16 cellular contexts compared by ENCODE assay signal in the genomic region with DNA sequence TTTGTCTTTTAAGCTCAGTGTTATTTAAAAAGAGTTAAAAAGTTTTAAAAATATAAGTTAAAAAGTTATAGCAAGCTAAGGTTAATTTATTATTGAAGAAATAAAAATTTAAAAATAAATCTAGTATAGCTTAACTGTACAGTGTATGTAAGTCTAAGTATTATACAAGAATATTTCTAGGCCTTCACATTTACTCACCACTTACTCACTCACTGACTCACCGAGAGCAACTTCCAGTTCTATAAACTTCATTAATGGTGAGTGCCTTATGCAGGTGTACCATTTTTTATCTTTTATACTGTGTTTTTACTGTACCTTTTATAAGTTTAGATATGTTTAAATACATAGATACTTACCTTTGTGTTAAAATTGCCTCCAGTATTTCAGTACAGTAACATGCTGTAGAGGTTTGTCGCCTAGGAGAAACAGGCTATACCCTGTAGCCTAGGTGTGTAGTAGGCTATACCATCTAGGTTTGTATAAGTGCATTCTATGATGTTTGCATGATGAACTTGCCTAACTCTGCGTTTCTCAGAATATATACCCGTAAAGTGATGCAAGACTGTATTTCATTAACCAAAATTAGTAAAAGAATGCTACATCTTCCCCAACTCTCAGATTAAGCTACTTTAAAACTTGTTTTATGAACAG.
A peak's percentile ranks its signal among the peaks of the same experiment; 100 is the strongest.
DNase-seq lines count a peak whose midpoint lies in the region; ATAC-seq and TF ChIP-seq lines count a peak whose summit lies in the region.
"Had no signal": no experiment of that assay in that cellular context is flagged by ENCODE, and none has a peak within 500 bp of the region (broad histone marks: within the 10 kb centered on the region; RNA-seq: fewer than 3 reads in every experiment).

No MANE protein-coding gene starts in this region.

- H3K79me2 ChIP-seq in fibroblast of lung (ENCODE audit: control insufficient read depth, insufficient read depth, low read length): no peaks in the 10 kb centered on the region

- no peak overlapping the region for H3K4me3 Mint-ChIP-seq in MCF 10A (ENCODE audit: unreplicated experiment)
- no peak overlapping the region for H3K4me3 Mint-ChIP-seq in CD4-positive, alpha-beta memory T cell
- H3K4me3 Mint-ChIP-seq: activated naive CD4-positive, alpha-beta T cell treated with anti-CD3 and anti-CD28 coated beads, Interleukin-2, amount 50 U/mL, for 24 hours; endodermal cell had no signal

- intact Hi-C loops in MCF 10A (cut with micrococcal nuclease) (no loop called here), breast epithelium (cut with DNase I; ENCODE audit: low total_unique reads) (no loop called here)
- intact Hi-C loops in CD4-positive, alpha-beta memory T cell (cut with micrococcal nuclease): loop anchor here (5.0 kb wide), 1 partner anchor 36 kb away; no protein-coding TSS in a partner anchor

- H3K9me3 Mint-ChIP-seq in MCF 10A (ENCODE audit: unreplicated experiment): no peaks in the 10 kb centered on the region
- no peaks in the 10 kb centered on the region for H3K9me3 Mint-ChIP-seq in CD4-positive, alpha-beta memory T cell
- H3K9me3 Mint-ChIP-seq: activated naive CD4-positive, alpha-beta T cell treated with anti-CD3 and anti-CD28 coated beads, Interleukin-2, amount 50 U/mL, for 24 hours; endodermal cell had no signal

- no peak overlapping the region for H3K4me2 ChIP-seq in fibroblast of lung (ENCODE audit: extremely low read depth, insufficient read depth, low read length)

- no peaks in the 10 kb centered on the region for H4K20me1 ChIP-seq in fibroblast of lung (ENCODE audit: control insufficient read depth, extremely low read depth, insufficient read depth, low read length)

- H3K36me3 ChIP-seq in breast epithelium (no peaks in the 10 kb centered on the region), fibroblast of lung (ENCODE audit: control insufficient read depth, insufficient read depth, low read length) (no peaks in the 10 kb centered on the region)
- H3K36me3 ChIP-seq in CD4-positive, alpha-beta memory T cell (ENCODE audit: insufficient read depth, low read length): no peaks in the 10 kb centered on the region
- H3K36me3 ChIP-seq: left ventricle myocardium inferior had no signal

- POLR2A ChIA-PET in MCF 10A (lab: Yijun Ruan, JAX) (interaction anchor here (0.6 kb wide), 1 partner anchor 180 kb away, joined by 3 read pairs; no protein-coding TSS in a partner anchor), RWPE1 (lab: Yijun Ruan, JAX; ENCODE audit: low non-redundant PET) (no interaction called here)
- POLR2A ChIA-PET in CD4-positive, alpha-beta memory T cell (lab: Charles Lee; ENCODE audit: partially characterized antibody): no interaction called here

- no peak overlapping the region for H3K9ac ChIP-seq in fibroblast of lung (ENCODE audit: insufficient read depth, low read length)

- H3K27ac ChIP-seq in breast epithelium (no peak overlapping the region), RWPE1 (no peak overlapping the region), fibroblast of lung (ENCODE audit: insufficient read depth, low read length) (no peak overlapping the region)
- no peak overlapping the region for H3K27ac ChIP-seq in CD4-positive, alpha-beta memory T cell (ENCODE audit: low read depth, low read length)
- H3K27ac ChIP-seq: left ventricle myocardium inferior, testis had no signal

- TF ChIP-seq CTCF in MCF 10A (IDR thresholded peaks at IDR 0.05; ENCODE audit: unreplicated experiment) (no peak), breast epithelium (IDR thresholded peaks at IDR 0.05) (no peak), RWPE1 (conservative IDR thresholded peaks at IDR 0.05; ENCODE audit: low read depth) (no peak), fibroblast of lung (conservative IDR thresholded peaks at IDR 0.05 in 1 of 2, IDR thresholded peaks at IDR 0.05 in 1 of 2; ENCODE audit: low read depth in 1 of 2, low read length in 2 of 2) (no peak)

- H3K27ac Mint-ChIP-seq in MCF 10A (ENCODE audit: low read depth, unreplicated experiment): no peak overlapping the region
- H3K27ac Mint-ChIP-seq in CD4-positive, alpha-beta memory T cell: no peak overlapping the region
- H3K27ac Mint-ChIP-seq: endodermal cell, progenitor cell of endocrine pancreas had no signal

- no peaks in the 10 kb centered on the region for H3K9me3 ChIP-seq in breast epithelium
- H3K9me3 ChIP-seq in fibroblast of lung (ENCODE audit: control insufficient read depth, insufficient read depth, low read depth, low read length): no peaks in the 10 kb centered on the region
- no peaks in the 10 kb centered on the region for H3K9me3 ChIP-seq in CD4-positive, alpha-beta memory T cell (ENCODE audit: control insufficient read depth in 1 of 2, low read length in 2 of 2)
- H3K9me3 ChIP-seq: left ventricle myocardium inferior, testis had no signal

- no peaks in the 10 kb centered on the region for H3K4me1 ChIP-seq in breast epithelium
- H3K4me1 ChIP-seq in fibroblast of lung (ENCODE audit: control insufficient read depth, extremely low read depth, insufficient read depth, low read length): no peaks in the 10 kb centered on the region
- peaks cover 17% of the 10 kb centered on the region for H3K4me1 ChIP-seq in CD4-positive, alpha-beta memory T cell (ENCODE audit: insufficient read depth, low read length)
- H3K4me1 ChIP-seq: left ventricle myocardium inferior, testis had no signal

- H3K36me3 Mint-ChIP-seq in MCF 10A (ENCODE audit: insufficient read depth, unreplicated experiment): no peaks in the 10 kb centered on the region
- no peaks in the 10 kb centered on the region for H3K36me3 Mint-ChIP-seq in CD4-positive, alpha-beta memory T cell

- H3K4me1 Mint-ChIP-seq in MCF 10A (ENCODE audit: insufficient read depth, unreplicated experiment): peaks cover 7% of the 10 kb centered on the region
- H3K4me1 Mint-ChIP-seq in CD4-positive, alpha-beta memory T cell: peaks cover 9 to 22% (median 18%) of the 10 kb centered on the region in 4 donors
- H3K4me1 Mint-ChIP-seq: endodermal cell had no signal

- TF ChIP-seq POLR2A in breast epithelium (IDR thresholded peaks at IDR 0.05): no peak

- DNase-seq in MCF 10A (ENCODE audit: unreplicated experiment) (peak; percentile 45), breast epithelium (ENCODE audit: low spot score in 2 of 2) (no peak), RWPE1 (ENCODE audit: low spot score) (peak; percentile 8), fibroblast of lung (ENCODE audit: low read depth in 2 of 2) (peak; percentile 32 to 58), ureter (ENCODE audit: low spot score) (no peak)
- DNase-seq in CD4-positive, alpha-beta memory T cell: no peak
- no peak for DNase-seq in stimulated activated naive CD4-positive, alpha-beta T cell treated with Interleukin-2 at 50 U/mL for 16 hours (lab: John Stamatoyannopoulos, UW)
- DNase-seq: left ventricle myocardium inferior; NCI-H526 treated with DMSO at 0.1 percent for 48 hours; RPMI8226; stimulated activated CD4-positive, alpha-beta T cell treated with anti-CD3 and anti-CD28 coated beads, Interleukin-15, amount 100 ng/mL, for 24 hours; testis had no signal

- BruUV-seq in MCF 10A (replicated peaks; lab: Mats Ljungman, UMichigan): no TSS peak

- no peak overlapping the region for H3K4me3 ChIP-seq in breast epithelium
- no peak overlapping the region for H3K4me3 ChIP-seq in fibroblast of lung (replicated peaks in 1 of 4; ENCODE audit: control extremely low read depth in 1 of 4, insufficient read depth in 1 of 4, low read depth in 3 of 4, low read length in 4 of 4)
- H3K4me3 ChIP-seq in CD4-positive, alpha-beta memory T cell (ENCODE audit: low read length in 2 of 2): no peak overlapping the region
- H3K4me3 ChIP-seq: left ventricle myocardium inferior, testis had no signal

- H3K27me3 ChIP-seq in breast epithelium (no peaks in the 10 kb centered on the region), fibroblast of lung (ENCODE audit: control insufficient read depth, insufficient read depth, low read length) (no peaks in the 10 kb centered on the region)
- no peaks in the 10 kb centered on the region for H3K27me3 ChIP-seq in CD4-positive, alpha-beta memory T cell (ENCODE audit: insufficient read depth, low read length)
- H3K27me3 ChIP-seq: testis had no signal

- CTCF ChIA-PET in MCF 10A (lab: Yijun Ruan, JAX): interaction anchor here (0.6 to 1.0 kb wide), 4 partner anchors 12 to 179 kb away, joined by 3 to 6 read pairs (median 4); no protein-coding TSS in a partner anchor
- CTCF ChIA-PET in RWPE1 (lab: Yijun Ruan, JAX): no interaction called here
- CTCF ChIA-PET in CD4-positive, alpha-beta memory T cell (lab: Charles Lee; ENCODE audit: partially characterized antibody): interaction anchor here (1.2 kb wide), 1 partner anchor 14 kb away, joined by 5 read pairs; no protein-coding TSS in a partner anchor

- no peak overlapping the region for H2AFZ ChIP-seq in fibroblast of lung (ENCODE audit: low read length)

- no peaks in the 10 kb centered on the region for H3K27me3 Mint-ChIP-seq in MCF 10A (ENCODE audit: insufficient read depth, unreplicated experiment)
- peaks cover 0 to 7% of the 10 kb centered on the region in 2 donors for H3K27me3 Mint-ChIP-seq in CD4-positive, alpha-beta memory T cell
- H3K27me3 Mint-ChIP-seq: progenitor cell of endocrine pancreas had no signal

- ATAC-seq in HG02840 (IDR thresholded peaks at IDR 0.05; ENCODE audit: low FRiP score, unreplicated experiment): no peak

Comparison
In these comparisons a context has a peak if more than half of its experiments do, and no peak if none do; other contexts are left out.
1. DNase-seq: peak in MCF 10A (single experiment), RWPE1 (single experiment) and fibroblast of lung (2 of 2); none in breast epithelium (0 of 2), CD4-positive, alpha-beta memory T cell (0 of 5), stimulated activated naive CD4-positive, alpha-beta T cell treated with Interleukin-2 at 50 U/mL for 16 hours (single experiment) and ureter (single experiment).